17 cellular contexts compared by ENCODE assay signal in genomic region chr5:178899289-178899688, GRCh38. TPM values are rescaled to one million over a fixed set of nuclear protein-coding genes. Genes with fewer than 3 reads are reported as not detected.
DNase-seq lines count a peak whose midpoint lies in the region; ATAC-seq, FAIRE-seq and TF ChIP-seq lines count a peak whose summit lies in the region.
"Had no signal": no experiment of that assay in that cellular context is flagged by ENCODE, and none has a peak within 500 bp of the region (broad histone marks: within the 10 kb centered on the region; RNA-seq: fewer than 3 reads in every experiment).

No MANE protein-coding gene starts in this region.

- H3K4me1 Mint-ChIP-seq in GM23338 = no peaks in the 10 kb centered on the region

- no peak overlapping the region for H3K4me3 Mint-ChIP-seq in GM23338
- H3K4me3 Mint-ChIP-seq: CD4-positive, alpha-beta memory T cell had no signal

- TF ChIP-seq POLR2A in ovary (IDR thresholded peaks at IDR 0.05) (no peak), GM12891 (IDR thresholded peaks at IDR 0.05; ENCODE audit: low read depth, low read length) (no peak)

- no peak for FAIRE-seq in GM12891 (lab: Jason Lieb, UNC)
- FAIRE-seq: GM12892, GM19239, H54 had no signal

- H3K36me3 ChIP-seq in BE2C = no peaks in the 10 kb centered on the region
- no peaks in the 10 kb centered on the region for H3K36me3 ChIP-seq in GM23338 (ENCODE audit: insufficient read depth)
- no peaks in the 10 kb centered on the region for H3K36me3 ChIP-seq in ovary

- H4K20me1 ChIP-seq in GM23338 (replicated peaks; ENCODE audit: insufficient read depth) = no peaks in the 10 kb centered on the region

- H3K4me1 ChIP-seq in BE2C = no peaks in the 10 kb centered on the region
- peaks cover 7% of the 10 kb centered on the region; the same call in 1 of the 2 replicates for H3K4me1 ChIP-seq in GM23338 (ENCODE audit: insufficient read depth)
- no peaks in the 10 kb centered on the region for H3K4me1 ChIP-seq in ovary (ENCODE audit: insufficient read depth)

- no peak overlapping the region for H2AFZ ChIP-seq in GM23338

- no peaks in the 10 kb centered on the region for H3K9me2 ChIP-seq in GM23338 (ENCODE audit: insufficient read depth)

- no peak overlapping the region for H3K27ac Mint-ChIP-seq in GM23338

- H3K9me3 Mint-ChIP-seq in GM23338 = peaks cover 44% of the 10 kb centered on the region

- peaks cover 33% of the 10 kb centered on the region for H3K36me3 Mint-ChIP-seq in GM23338 (ENCODE audit: low read depth)

- TF ChIP-seq EP300 in ovary (IDR thresholded peaks at IDR 0.05) = no peak

- WGBS in ovary, 3 donors = 73 to 82% (median 79%) methylated on average over 5 of the region's 5 CpGs

- no peaks in the 10 kb centered on the region for H3K9me3 ChIP-seq in BE2C
- no peaks in the 10 kb centered on the region for H3K9me3 ChIP-seq in ovary

- peaks cover 4% of the 10 kb centered on the region for H3K27me3 Mint-ChIP-seq in GM23338 (ENCODE audit: insufficient read depth, low read depth, poor library complexity)
- H3K27me3 Mint-ChIP-seq: CD4-positive, alpha-beta memory T cell had no signal

- ATAC-seq in GM23338 = no peak

- H3F3A ChIP-seq in GM23338 (replicated peaks; ENCODE audit: low read depth) = no peaks in the 10 kb centered on the region

- H3K27ac ChIP-seq in GM23338 (ENCODE audit: low read depth) (no peak overlapping the region), ovary (no peak overlapping the region)

- H3K27me3 ChIP-seq in BE2C = no peaks in the 10 kb centered on the region
- no peaks in the 10 kb centered on the region for H3K27me3 ChIP-seq in GM23338 (ENCODE audit: insufficient read depth)
- no peaks in the 10 kb centered on the region for H3K27me3 ChIP-seq in ovary

- DNase-seq in BE2C (no peak), GM23338 (ENCODE audit: low spot score) (peak; percentile 47), choroid plexus epithelial cell (ENCODE audit: low read depth) (peak; percentile 38), iris pigment epithelial cell (ENCODE audit: low read depth) (peak; percentile 10), ovary (no peak), NCI-H510A (lab: John Stamatoyannopoulos, UW) (no peak), GM13977 (ENCODE audit: low spot score) (no peak), GM12891 (ENCODE audit: insufficient read length, low spot score) (no peak)
- DNase-seq: ACHN; C1 segment of cervical spinal cord; CD4-positive, alpha-beta memory T cell; DMS79 had no signal

- intact Hi-C loops in ovary (cut with DNase I) = no loop called here

- no peak overlapping the region for H3K4me2 ChIP-seq in GM23338

- H3K4me3 ChIP-seq in BE2C (ENCODE audit: low read depth, low read length) (no peak overlapping the region), GM23338 (no peak overlapping the region), choroid plexus epithelial cell (ENCODE audit: low read depth, low read length) (no peak overlapping the region), ovary (no peak overlapping the region)

- in situ Hi-C loops in GM13977 (cut with MboI; ENCODE audit: low pct_unique_long_range_greater_than_20kb, low sequenced_read_pairs, unreplicated experiment) = no loop called here

- TF ChIP-seq CTCF in BE2C (IDR thresholded peaks at IDR 0.05; ENCODE audit: low read depth, low read length) = peak; percentile 13; the same call in 1 of the 2 replicates
- TF ChIP-seq CTCF in GM23338 (conservative IDR thresholded peaks at IDR 0.05; ENCODE audit: low read depth in 2 of 2) = peak; percentile 51 to 55
- peak; percentile 18 for TF ChIP-seq CTCF in choroid plexus epithelial cell (conservative IDR thresholded peaks at IDR 0.05; ENCODE audit: low read depth, low read length)
- TF ChIP-seq CTCF in ovary (IDR thresholded peaks at IDR 0.05) = no peak
- TF ChIP-seq CTCF in GM13977 (IDR thresholded peaks at IDR 0.05; ENCODE audit: extremely low read depth, insufficient read depth, missing control alignments) = no peak

- H3K79me2 ChIP-seq in GM23338 (replicated peaks; ENCODE audit: insufficient read depth) = no peaks in the 10 kb centered on the region

TF ChIP-seq in GM23338, 12 proteins besides CTCF, POLR2A, EP300 and RAD21 (continues in another document):
- TF ChIP-seq JUNB (IDR thresholded peaks at IDR 0.05; ENCODE audit: unreplicated experiment) (no peak), POLR2AphosphoS5 (IDR thresholded peaks at IDR 0.05; ENCODE audit: low read depth) (no peak), ZNF114 (CRISPR knock-in tag; IDR thresholded peaks at IDR 0.05) (no peak), ZNF331 (CRISPR knock-in tag; IDR thresholded peaks at IDR 0.05; ENCODE audit: low read depth) (no peak), NANOG (IDR thresholded peaks at IDR 0.05; ENCODE audit: borderline replicate concordance) (no peak), REST (IDR thresholded peaks at IDR 0.05; ENCODE audit: unreplicated experiment) (no peak)

TF ChIP-seq in GM12891, 5 proteins besides CTCF, POLR2A, EP300 and RAD21:
- TF ChIP-seq PAX5 (IDR thresholded peaks at IDR 0.05; ENCODE audit: insufficient read depth, low read length, severe bottlenecking) (no peak), TAF1 (IDR thresholded peaks at IDR 0.05; ENCODE audit: low read depth, low read length) (no peak)

RNA-seq across cellular contexts. Expression of gene ZFP2, which starts 3.6 kb away (rescaled TPM):
- 1.2 TPM for polyA plus RNA-seq in BE2C (2012; ENCODE audit: insufficient read depth, insufficient read length, low read depth)
- total RNA-seq in GM23338 (2014; rRNA removed; shearing (Covaris generic)) = 0.42 and 0.62 TPM in 2 replicates
- polyA plus RNA-seq in GM23338 (2016; fragmentation: Nextera tagmentation; extraction: Ambion mirVana) (0.61 and 1.4 TPM in 2 replicates), ovary (1 to 10 TPM; 2.4 to 3.3 TPM)
- total RNA-seq in ovary = 1 to 10 TPM; 1.1 to 4.2 (median 3.4) TPM
- 0.06 TPM for polyA plus RNA-seq in GM12891 (2012; ENCODE audit: low read depth, missing spikeins)
- total RNA-seq: A172 had no signal

RNA-seq across cellular contexts. Expression of gene ZNF354B, which starts 39.5 kb away (rescaled TPM):
- polyA plus RNA-seq in BE2C (2012; ENCODE audit: insufficient read depth, insufficient read length, low read depth) = 12.0 TPM
- 11.5 and 12.3 TPM in 2 replicates for total RNA-seq in GM23338 (2014; rRNA removed; shearing (Covaris generic))
- polyA plus RNA-seq in GM23338 (2016; fragmentation: Nextera tagmentation; extraction: Ambion mirVana) (9.0 and 9.2 TPM in 2 replicates), ovary (10 to 100 TPM in 1 of 2 donors, 1 to 10 TPM in 1; 9.5 to 10.8 TPM)
- 10 to 100 TPM; 15.0 to 21.8 (median 16.3) TPM for total RNA-seq in ovary
- 1.5 TPM for polyA plus RNA-seq in GM12891 (2012; ENCODE audit: low read depth, missing spikeins)

RNA-seq across cellular contexts. Expression of gene ZNF454, which starts 41.7 kb away (rescaled TPM):
- 1.8 TPM for polyA plus RNA-seq in BE2C (2012; ENCODE audit: insufficient read depth, insufficient read length, low read depth)
- 5.9 and 12.8 TPM in 2 replicates for total RNA-seq in GM23338 (2014; rRNA removed; shearing (Covaris generic))
- polyA plus RNA-seq in GM23338 (2016; fragmentation: Nextera tagmentation; extraction: Ambion mirVana) = 3.2 and 4.9 TPM in 2 replicates
- 1 to 10 TPM; 2.9 to 7.4 (median 5.7) TPM for total RNA-seq in ovary
- 1 to 10 TPM; 2.2 to 3.2 TPM for polyA plus RNA-seq in ovary
- not detected for polyA plus RNA-seq in GM12891 (2012; ENCODE audit: low read depth, missing spikeins)
- total RNA-seq: A172, G401 had no signal
- polyA plus RNA-seq: CD4-positive, alpha-beta memory T cell had no signal

Comparison
In these comparisons a context has a peak if more than half of its experiments do, and no peak if none do; other contexts are left out.
1. DNase-seq: peak in GM23338 (single experiment), choroid plexus epithelial cell (single experiment) and iris pigment epithelial cell (single experiment); none in BE2C (single experiment), ovary (0 of 5), NCI-H510A (single experiment), GM13977 (single experiment) and GM12891 (single experiment).
2. CTCF ChIP-seq: peak in BE2C (single experiment), GM23338 (2 of 2) and choroid plexus epithelial cell (single experiment); none in ovary (0 of 3) and GM13977 (single experiment).